14 cellular contexts compared by ENCODE assay signal in the genomic region with DNA sequence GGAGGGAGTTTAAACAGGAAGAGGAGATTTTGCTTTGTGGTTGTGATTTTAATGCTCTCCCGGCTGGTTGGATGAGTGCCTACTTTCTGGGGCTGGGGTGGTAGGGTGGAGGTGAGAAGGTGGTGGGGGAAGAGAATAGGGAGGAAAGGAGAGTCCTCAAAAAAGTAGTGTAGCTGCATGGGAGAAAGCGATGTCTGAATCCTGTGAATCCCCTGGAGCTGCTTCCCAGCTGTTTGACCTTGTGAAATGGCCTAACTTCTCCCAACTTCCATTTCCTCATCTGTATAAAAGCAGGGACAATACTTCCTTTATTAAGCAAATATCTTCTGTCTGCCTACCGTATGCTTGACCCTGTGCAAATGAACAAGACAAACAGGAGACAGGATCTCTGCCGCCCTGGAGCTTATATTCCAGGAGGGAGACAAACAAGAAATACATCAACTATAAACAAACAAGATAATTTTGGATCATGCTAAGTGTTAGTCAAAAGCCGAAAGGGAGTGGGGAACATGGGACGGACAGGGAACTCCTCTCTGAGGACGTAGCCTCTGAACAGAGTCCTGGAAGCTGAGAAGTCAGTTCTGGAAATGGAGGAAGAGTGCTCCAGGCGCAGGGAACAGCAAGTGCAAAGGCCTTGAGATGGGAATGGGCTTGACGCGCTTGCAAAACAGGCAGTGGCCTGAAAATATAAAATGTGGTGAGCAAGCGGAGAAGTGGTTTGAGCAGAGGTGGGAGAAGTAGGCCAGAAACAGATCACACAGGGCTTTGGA.
DNase-seq lines count a peak whose midpoint lies in the region; ATAC-seq and TF ChIP-seq lines count a peak whose summit lies in the region.
"Had no signal": no experiment of that assay in that cellular context is flagged by ENCODE, and none has a peak within 500 bp of the region (broad histone marks: within the 10 kb centered on the region; RNA-seq: fewer than 3 reads in every experiment).

No MANE protein-coding gene starts in this region.

- H3K4me1 Mint-ChIP-seq in CD4-positive, alpha-beta memory T cell = peaks cover 22 to 44% (median 33%) of the 10 kb centered on the region in 4 donors
- peaks cover 42% of the 10 kb centered on the region for H3K4me1 Mint-ChIP-seq in stimulated activated naive CD8-positive, alpha-beta T cell treated with anti-CD3 and anti-CD28 coated beads, Interleukin-15, amount 100 ng/mL, for 72 hours

- no peak overlapping the region for H3K9ac ChIP-seq in parathyroid adenoma

- H3K4me2 ChIP-seq in parathyroid adenoma (ENCODE audit: low read length) = no peak overlapping the region

- no peak overlapping the region for H3K27ac ChIP-seq in CD4-positive, alpha-beta memory T cell (ENCODE audit: low read depth, low read length)
- no peak overlapping the region for H3K27ac ChIP-seq in parathyroid adenoma
- H3K27ac ChIP-seq: HL-60 had no signal

- no peak for DNase-seq in CD4-positive, alpha-beta memory T cell
- DNase-seq in HuH-7.5 (ENCODE audit: low spot score) (peak; percentile 41), fibroblast of peridontal ligament (ENCODE audit: extremely low read depth) (peak; percentile 11), ACHN (no peak)
- DNase-seq in stimulated activated naive CD8-positive, alpha-beta T cell treated with anti-CD3 and anti-CD28 coated beads, Interleukin-15, amount 100 ng/mL, for 72 hours = no peak
- DNase-seq: effector CD4-positive, alpha-beta T cell; NCI-H1105; NCI-H510A treated with DMSO at 0.1 percent for 48 hours; SHP77; stimulated activated CD4-positive, alpha-beta T cell treated with anti-CD3 and anti-CD28 coated beads, Interleukin-4, amount 100 ng/mL, for 4 hours; stimulated activated naive CD8-positive, alpha-beta T cell treated with anti-CD3 and anti-CD28 coated beads, Interleukin-15, Interleukin-2, amounts not matched to agents 100 U/mL and 50 U/mL, for 24 hours had no signal

- in situ Hi-C loops in ACHN (cut with HindIII; ENCODE audit: low pct_ligation_motif_present, low pct_unique_long_range_greater_than_20kb, low sequenced_read_pairs) = no loop called here

- no peak overlapping the region for H3K4me3 ChIP-seq in CD4-positive, alpha-beta memory T cell (ENCODE audit: low read length in 2 of 2)
- no peak overlapping the region for H3K4me3 ChIP-seq in parathyroid adenoma (ENCODE audit: low read depth, low read length)

- no peaks in the 10 kb centered on the region for H3K36me3 ChIP-seq in CD4-positive, alpha-beta memory T cell (ENCODE audit: insufficient read depth, low read length)
- H3K36me3 ChIP-seq in parathyroid adenoma (ENCODE audit: control insufficient read depth, insufficient read depth, low read length) = no peaks in the 10 kb centered on the region

- H3K27ac Mint-ChIP-seq in CD4-positive, alpha-beta memory T cell = peak overlapping the region in 4 of 7 donors; percentile 6 to 58 (median 45)
- no peak overlapping the region for H3K27ac Mint-ChIP-seq in stimulated activated naive CD8-positive, alpha-beta T cell treated with anti-CD3 and anti-CD28 coated beads, Interleukin-15, amount 100 ng/mL, for 72 hours

- H3K36me3 Mint-ChIP-seq in CD4-positive, alpha-beta memory T cell = no peaks in the 10 kb centered on the region

- no peak for TF ChIP-seq CTCF in parathyroid adenoma (IDR thresholded peaks at IDR 0.05)

- H2AFZ ChIP-seq in parathyroid adenoma = peak overlapping the region; percentile 17

- no peaks in the 10 kb centered on the region for H3K79me2 ChIP-seq in parathyroid adenoma

- H3K4me3 Mint-ChIP-seq in CD4-positive, alpha-beta memory T cell = no peak overlapping the region
- no peak overlapping the region for H3K4me3 Mint-ChIP-seq in stimulated activated naive CD8-positive, alpha-beta T cell treated with anti-CD3 and anti-CD28 coated beads, Interleukin-15, amount 100 ng/mL, for 72 hours

- no peak for ATAC-seq in stimulated activated naive CD8-positive, alpha-beta T cell treated with anti-CD3 and anti-CD28 coated beads, Interleukin-15, amount 100 ng/mL, for 72 hours
- no peak for ATAC-seq in HG03571 (IDR thresholded peaks at IDR 0.05; ENCODE audit: unreplicated experiment)

- POLR2A ChIA-PET in CD4-positive, alpha-beta memory T cell (lab: Charles Lee; ENCODE audit: partially characterized antibody) = interaction anchor here (0.8 to 1.6 kb wide), 3 partner anchors 25 to 136 kb away, joined by 3 to 6 read pairs (median 5); no protein-coding TSS in a partner anchor

- CTCF ChIA-PET in CD4-positive, alpha-beta memory T cell (lab: Charles Lee; ENCODE audit: partially characterized antibody) = interaction anchor here (0.5 kb wide), 1 partner anchor 111 kb away, joined by 3 read pairs; no protein-coding TSS in a partner anchor

- peaks cover 0 to 2% (median 0%) of the 10 kb centered on the region in 8 donors for H3K9me3 Mint-ChIP-seq in CD4-positive, alpha-beta memory T cell
- H3K9me3 Mint-ChIP-seq in stimulated activated naive CD8-positive, alpha-beta T cell treated with anti-CD3 and anti-CD28 coated beads, Interleukin-15, amount 100 ng/mL, for 72 hours = no peaks in the 10 kb centered on the region

- H3K27me3 Mint-ChIP-seq in CD4-positive, alpha-beta memory T cell = no peaks in the 10 kb centered on the region
- H3K27me3 Mint-ChIP-seq in stimulated activated naive CD8-positive, alpha-beta T cell treated with anti-CD3 and anti-CD28 coated beads, Interleukin-15, amount 100 ng/mL, for 72 hours = peaks cover 40% of the 10 kb centered on the region

- H3K27me3 ChIP-seq in CD4-positive, alpha-beta memory T cell (ENCODE audit: insufficient read depth, low read length) = no peaks in the 10 kb centered on the region
- no peaks in the 10 kb centered on the region for H3K27me3 ChIP-seq in parathyroid adenoma (ENCODE audit: control insufficient read depth, insufficient read depth, low read length)

- intact Hi-C loops in CD4-positive, alpha-beta memory T cell (cut with micrococcal nuclease) = loop anchor here (5.0 kb wide), 2 partner anchors 69 to 899 kb away; partner anchors contain the start of gene TAF7

- peaks cover 32% of the 10 kb centered on the region for H3K4me1 ChIP-seq in CD4-positive, alpha-beta memory T cell (ENCODE audit: insufficient read depth, low read length)
- H3K4me1 ChIP-seq in parathyroid adenoma = no peaks in the 10 kb centered on the region

- H3K9me3 ChIP-seq in CD4-positive, alpha-beta memory T cell (ENCODE audit: control insufficient read depth in 1 of 2, low read length in 2 of 2) = no peaks in the 10 kb centered on the region
- H3K9me3 ChIP-seq in parathyroid adenoma (ENCODE audit: control insufficient read depth, low read length) = no peaks in the 10 kb centered on the region

Comparison
In these comparisons a context has a peak if more than half of its experiments do, and no peak if none do; other contexts are left out.
1. DNase-seq: peak in HuH-7.5 (single experiment) and fibroblast of peridontal ligament (single experiment); none in CD4-positive, alpha-beta memory T cell (0 of 5), ACHN (single experiment) and stimulated activated naive CD8-positive, alpha-beta T cell treated with anti-CD3 and anti-CD28 coated beads, Interleukin-15, amount 100 ng/mL, for 72 hours (0 of 2).
2. H3K27ac Mint-ChIP-seq: peak in CD4-positive, alpha-beta memory T cell (4 of 7); none in stimulated activated naive CD8-positive, alpha-beta T cell treated with anti-CD3 and anti-CD28 coated beads, Interleukin-15, amount 100 ng/mL, for 72 hours (0 of 2).